Comparison of ENCODE assay signal across 12 cellular contexts in the genomic region with DNA sequence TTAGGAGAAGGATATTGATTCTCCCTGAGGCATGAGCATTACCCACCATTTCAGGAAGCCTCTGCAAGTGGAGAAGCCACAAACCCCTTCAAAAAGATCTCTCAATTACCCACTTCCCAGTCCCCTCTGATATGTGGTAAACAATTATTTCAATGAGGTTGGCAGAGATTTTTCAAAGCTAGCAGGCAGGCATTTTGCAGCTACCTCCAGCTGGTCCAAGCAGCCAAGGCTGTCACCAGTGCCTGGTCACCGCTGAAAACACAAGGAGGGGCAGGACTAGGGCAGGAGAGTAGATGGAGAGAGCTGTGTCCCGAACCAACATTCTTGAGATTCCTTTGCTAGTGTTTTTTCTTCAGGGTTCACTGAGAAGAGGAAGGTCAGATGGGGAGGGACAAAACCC. TPM values are rescaled to one million over a fixed set of nuclear protein-coding genes. Genes with fewer than 3 reads are reported as not detected.
A peak's percentile ranks its signal among the peaks of the same experiment; 100 is the strongest.
DNase-seq lines count a peak whose midpoint lies in the region; ATAC-seq and TF ChIP-seq lines count a peak whose summit lies in the region.
"Had no signal": no experiment of that assay in that cellular context is flagged by ENCODE, and none has a peak within 500 bp of the region (broad histone marks: within the 10 kb centered on the region; RNA-seq: fewer than 3 reads in every experiment).

No MANE protein-coding gene starts in this region.

- peak; percentile 80 for DNase-seq in EH (ENCODE audit: low read depth)
- peak; percentile 50 to 54 for DNase-seq in SJCRH30
- peak; percentile 10 for DNase-seq in fibroblast of gingiva (ENCODE audit: low read depth)
- DNase-seq in osteoblast (ENCODE audit: insufficient read length, low spot score, missing footprints), result peak; percentile 48
- no peak for DNase-seq in dedifferentiated amniotic fluid mesenchymal stem cell (ENCODE audit: extremely low spot score)
- DNase-seq in RWPE1 (ENCODE audit: low spot score), result no peak
- DNase-seq: head of caudate nucleus, KG1, spleen had no signal

- peaks cover 4% of the 10 kb centered on the region for H4K20me1 ChIP-seq in osteoblast (ENCODE audit: insufficient read depth, low read length)

- H2AFZ ChIP-seq in osteoblast (ENCODE audit: low read length), result no peak overlapping the region

- TF ChIP-seq CTCF in osteoblast (IDR thresholded peaks at IDR 0.05; ENCODE audit: extremely low read depth, low read depth, low read length) (no peak), RWPE1 (conservative IDR thresholded peaks at IDR 0.05; ENCODE audit: low read depth) (no peak)

- ATAC-seq in HG02678 (IDR thresholded peaks at IDR 0.05; ENCODE audit: unreplicated experiment), result no peak
- ATAC-seq in GM19328 (IDR thresholded peaks at IDR 0.05; ENCODE audit: unreplicated experiment), result no peak

- peak overlapping the region; percentile 54 for H3K4me2 ChIP-seq in osteoblast (ENCODE audit: insufficient read depth, low read length)

- H3K36me3 ChIP-seq in SJCRH30, result peaks cover 37% of the 10 kb centered on the region
- no peaks in the 10 kb centered on the region for H3K36me3 ChIP-seq in osteoblast (ENCODE audit: insufficient read depth, low read length)
- H3K36me3 ChIP-seq: suprapubic skin had no signal

- peak overlapping the region; percentile 11 for H3K27ac ChIP-seq in SJCRH30
- H3K27ac ChIP-seq in osteoblast (ENCODE audit: low read depth, low read length), result peak overlapping the region; percentile 73
- H3K27ac ChIP-seq in RWPE1, result no peak overlapping the region
- H3K27ac ChIP-seq: suprapubic skin had no signal

- no peak overlapping the region for H3K4me3 ChIP-seq in SJCRH30
- no peak overlapping the region for H3K4me3 ChIP-seq in osteoblast (ENCODE audit: insufficient read depth, low read length)
- H3K4me3 ChIP-seq: spleen, suprapubic skin had no signal

- H3K9me3 ChIP-seq in SJCRH30 (replicated peaks), result no peaks in the 10 kb centered on the region
- H3K9me3 ChIP-seq in osteoblast (ENCODE audit: low read depth, low read length), result no peaks in the 10 kb centered on the region
- H3K9me3 ChIP-seq: spleen, suprapubic skin had no signal

- H3K4me1 ChIP-seq in SJCRH30 (peaks cover 32% of the 10 kb centered on the region), osteoblast (ENCODE audit: insufficient read depth, low read length) (peaks cover 21% of the 10 kb centered on the region)

- CTCF ChIA-PET in RWPE1 (lab: Yijun Ruan, JAX), result no interaction called here

- POLR2A ChIA-PET in RWPE1 (lab: Yijun Ruan, JAX; ENCODE audit: low non-redundant PET), result no interaction called here

- no peaks in the 10 kb centered on the region for H3K27me3 ChIP-seq in SJCRH30
- no peaks in the 10 kb centered on the region for H3K27me3 ChIP-seq in osteoblast (ENCODE audit: insufficient read depth, low read length)
- H3K27me3 ChIP-seq: spleen, suprapubic skin had no signal

- peaks cover 84% of the 10 kb centered on the region for H3K79me2 ChIP-seq in osteoblast (ENCODE audit: insufficient read depth, low read length)

RNA-seq across cellular contexts. Expression of a gene that starts 22.5 kb away (rescaled TPM):
- 369 and 399 TPM in 2 replicates for total RNA-seq in SJCRH30 (2014; rRNA removed; shearing (Covaris generic))
- 344 and 373 TPM in 2 replicates for total RNA-seq in osteoblast

Comparison
In these comparisons a context has a peak if more than half of its experiments do, and no peak if none do; other contexts are left out.
1. DNase-seq: peak in EH (single experiment), SJCRH30 (2 of 2), fibroblast of gingiva (single experiment) and osteoblast (single experiment); none in dedifferentiated amniotic fluid mesenchymal stem cell (single experiment) and RWPE1 (single experiment).